In genomic region chr2:128267197-128267596, GRCh38 we compare ENCODE assay signal across 6 cellular contexts. TPM values are rescaled to one million over a fixed set of nuclear protein-coding genes. Genes with fewer than 3 reads are reported as not detected.
DNase-seq lines count a peak whose midpoint lies in the region; ATAC-seq and TF ChIP-seq lines count a peak whose summit lies in the region.
"Not testable (repeated sequence)": the region's sequence is repeated elsewhere in the genome, so short reads cannot be mapped to it uniquely, and the experiment has no call there.

No MANE protein-coding gene starts in this region.

- H3K9me3 ChIP-seq in testis; aorta (ENCODE audit: control insufficient read depth, low read length): not testable (repeated sequence)

- WGBS in testis, 2 donors: 67% methylated on average over 4 of the region's 9 CpGs; no CpG with 5 or more reads in 1 of the 2 donors
- 88% methylated on average over 6 of the region's 9 CpGs for WGBS in aorta, 2 donors

- not testable (repeated sequence) for H3K36me3 Mint-ChIP-seq in activated CD8-positive, alpha-beta memory T cell treated with anti-CD3 and anti-CD28 coated beads, Interleukin-2, amount 10 ng/mL, durations not matched to agents 7 days and 5 days; osteocyte (ENCODE audit: unreplicated experiment)

- DNase-seq in activated CD8-positive, alpha-beta memory T cell treated with anti-CD3 and anti-CD28 coated beads, Interleukin-2, amount 10 ng/mL, durations not matched to agents 7 days and 5 days: peak; percentile 9
- DNase-seq in coronary artery (ENCODE audit: low spot score): peak; percentile 72
- DNase-seq in cardiac septum (ENCODE audit: low spot score): peak; percentile 60
- DNase-seq in osteocyte (ENCODE audit: extremely low spot score, unreplicated experiment): peak; percentile 76
- peak; percentile 8 for DNase-seq in testis
- DNase-seq in aorta: peak in 1 of 2 donors; percentile 59

- TF ChIP-seq POLR2A in testis (IDR thresholded peaks at IDR 0.05): not testable (repeated sequence)

- H3K27ac ChIP-seq in coronary artery; testis; aorta (ENCODE audit: low read depth in 1 of 2, low read length in 2 of 2): not testable (repeated sequence)

- H3K4me3 Mint-ChIP-seq in activated CD8-positive, alpha-beta memory T cell treated with anti-CD3 and anti-CD28 coated beads, Interleukin-2, amount 10 ng/mL, durations not matched to agents 7 days and 5 days; osteocyte (ENCODE audit: unreplicated experiment): not testable (repeated sequence)

- not testable (repeated sequence) for H3K4me1 Mint-ChIP-seq in activated CD8-positive, alpha-beta memory T cell treated with anti-CD3 and anti-CD28 coated beads, Interleukin-2, amount 10 ng/mL, durations not matched to agents 7 days and 5 days; osteocyte (ENCODE audit: unreplicated experiment)

- H3K4me3 ChIP-seq in coronary artery; testis; aorta (ENCODE audit: low read length in 2 of 2): not testable (repeated sequence)

- not testable (repeated sequence) for H3K27me3 ChIP-seq in testis; aorta (ENCODE audit: control insufficient read depth in 1 of 2, insufficient read depth in 2 of 2, low read length in 1 of 2)

- not testable (repeated sequence) for TF ChIP-seq CTCF in coronary artery (IDR thresholded peaks at IDR 0.05); osteocyte (IDR thresholded peaks at IDR 0.05); testis (IDR thresholded peaks at IDR 0.05)

- H3K36me3 ChIP-seq in testis (ENCODE audit: low read depth, missing control alignments); aorta (ENCODE audit: control insufficient read depth in 1 of 2, insufficient read depth in 2 of 2, low read length in 1 of 2): not testable (repeated sequence)

- CTCF ChIA-PET in activated CD8-positive, alpha-beta memory T cell treated with anti-CD3 and anti-CD28 coated beads, Interleukin-2, amount 10 ng/mL, durations not matched to agents 7 days and 5 days (lab: Charles Lee): not testable (repeated sequence)

- intact Hi-C loops in cardiac septum (cut with DNase I); testis (cut with DNase I; ENCODE audit: low total_unique reads); aorta (cut with DNase I): not testable (repeated sequence)

- H3K4me1 ChIP-seq in testis: peaks cover 31% of the 10 kb centered on the region
- not testable (repeated sequence) for H3K4me1 ChIP-seq in aorta (ENCODE audit: control insufficient read depth in 1 of 2, insufficient read depth in 2 of 2, low read length in 2 of 2)

- not testable (repeated sequence) for H3K27ac Mint-ChIP-seq in activated CD8-positive, alpha-beta memory T cell treated with anti-CD3 and anti-CD28 coated beads, Interleukin-2, amount 10 ng/mL, durations not matched to agents 7 days and 5 days; osteocyte (ENCODE audit: unreplicated experiment)

- H3K9me3 Mint-ChIP-seq in activated CD8-positive, alpha-beta memory T cell treated with anti-CD3 and anti-CD28 coated beads, Interleukin-2, amount 10 ng/mL, durations not matched to agents 7 days and 5 days (ENCODE audit: low read depth); osteocyte (ENCODE audit: unreplicated experiment): not testable (repeated sequence)

- H3K27me3 Mint-ChIP-seq in activated CD8-positive, alpha-beta memory T cell treated with anti-CD3 and anti-CD28 coated beads, Interleukin-2, amount 10 ng/mL, durations not matched to agents 7 days and 5 days; osteocyte (ENCODE audit: unreplicated experiment): not testable (repeated sequence)

- ATAC-seq in activated CD8-positive, alpha-beta memory T cell treated with anti-CD3 and anti-CD28 coated beads, Interleukin-2, amount 10 ng/mL, durations not matched to agents 7 days and 5 days: not testable (repeated sequence)
- ATAC-seq in aorta (ENCODE audit: low FRiP score): peak; percentile 39

RNA-seq across cellular contexts. Expression of gene HS6ST1, which starts 51.5 kb away (rescaled TPM):
- total RNA-seq in activated CD8-positive, alpha-beta memory T cell treated with anti-CD3 and anti-CD28 coated beads, Interleukin-2, amount 10 ng/mL, durations not matched to agents 7 days and 5 days: 1 to 10 TPM; 7.0 to 8.6 TPM
- 14.4 TPM for total RNA-seq in cardiac septum
- total RNA-seq in osteocyte: 42.6 and 43.0 TPM in 2 replicates
- total RNA-seq in testis: 100 to 1,000 TPM; 143 to 203 TPM
- polyA plus RNA-seq in testis (ENCODE audit: insufficient read depth, low read depth, low replicate concordance): 58.7 TPM
- total RNA-seq in aorta: 10 to 100 TPM; 14.7 to 17.4 TPM
- polyA plus RNA-seq in aorta: 1 to 10 TPM; 3.0 to 3.1 TPM
